Comparison of ENCODE assay signal across 8 cellular contexts in genomic region chr9:111483419-111483861, GRCh38. TPM values are rescaled to one million over a fixed set of nuclear protein-coding genes. Genes with fewer than 3 reads are reported as not detected.
DNase-seq lines count a peak whose midpoint lies in the region; ATAC-seq and TF ChIP-seq lines count a peak whose summit lies in the region.

No MANE protein-coding gene starts in this region.

- peaks cover 3% of the 10 kb centered on the region for H3K36me3 ChIP-seq in DOHH2 (ENCODE audit: control insufficient read depth, low read length)

- H3K9me2 ChIP-seq in DOHH2 (replicated peaks; ENCODE audit: control insufficient read depth, low read length), result no peaks in the 10 kb centered on the region

- H4K20me1 ChIP-seq in DOHH2 (ENCODE audit: control insufficient read depth, insufficient read depth, low read depth, low read length), result peaks cover 25% of the 10 kb centered on the region; the same call in 1 of the 2 replicates

- TF ChIP-seq CTCF in DOHH2 (IDR thresholded peaks at IDR 0.05; ENCODE audit: low read depth, low read length, poor library complexity, severe bottlenecking) (no peak), dorsolateral prefrontal cortex (IDR thresholded peaks at IDR 0.05 in 54 of 56, conservative IDR thresholded peaks at IDR 0.05 in 2 of 56; ENCODE audit: low read depth in 1 of 56, partially characterized antibody in 56 of 56) (no peak)

- 0 out of 2 replicates have a peak overlapping the region, but pooled peaks have one; percentile 24 for H3K27ac ChIP-seq in DOHH2 (ENCODE audit: low read depth, low read length)
- peak overlapping the region in 51 of 59 donors; percentile 54 to 99 (median 96) for H3K27ac ChIP-seq in dorsolateral prefrontal cortex

- intact Hi-C loops in dorsolateral prefrontal cortex (cut with DNase I), result loop anchor here (1.0 to 2.0 kb wide), 3 partner anchors 42 to 73 kb away; partner anchors contain the start of gene ZNF483 (in 1 of the 2)

- no peaks in the 10 kb centered on the region for H3K27me3 ChIP-seq in DOHH2 (ENCODE audit: control insufficient read depth, low read length)
- no peaks in the 10 kb centered on the region for H3K27me3 ChIP-seq in dorsolateral prefrontal cortex

- H3K79me2 ChIP-seq in DOHH2 (ENCODE audit: control insufficient read depth, low read length), result peaks cover 56% of the 10 kb centered on the region

- peaks cover 5% of the 10 kb centered on the region; the same call in 1 of the 2 replicates for H3F3A ChIP-seq in DOHH2 (ENCODE audit: control insufficient read depth, insufficient read depth)

- peak overlapping the region; percentile 95 for H3K4me3 ChIP-seq in DOHH2 (ENCODE audit: low read length)
- H3K4me3 ChIP-seq in dorsolateral prefrontal cortex, result peak overlapping the region in 56 of 59 donors; percentile 57 to 97 (median 90)

- no peaks in the 10 kb centered on the region for H3K9me3 ChIP-seq in DOHH2 (ENCODE audit: control insufficient read depth, insufficient read depth, low read length)

- ATAC-seq in GM19397 (IDR thresholded peaks at IDR 0.05; ENCODE audit: unreplicated experiment) (peak; percentile 41), HG03460 (IDR thresholded peaks at IDR 0.05; ENCODE audit: unreplicated experiment) (peak; percentile 28)
- ATAC-seq in stimulated activated naive CD8-positive, alpha-beta T cell treated with anti-CD3 and anti-CD28 coated beads, Interleukin-15, Interleukin-2, amounts not matched to agents 100 U/mL and 50 U/mL, for 24 hours, result peak; percentile 30

- DNase-seq in UCSD-AML1 (lab: John Stamatoyannopoulos, UW; ENCODE audit: unreplicated experiment), result peak; percentile 68
- DNase-seq in dorsolateral prefrontal cortex, result peak in 5 of 10 donors; percentile 19 to 47 (median 36)
- DNase-seq in myocyte (ENCODE audit: low read depth), result peak; percentile 64
- DNase-seq in stimulated activated naive CD8-positive, alpha-beta T cell treated with anti-CD3 and anti-CD28 coated beads, Interleukin-15, Interleukin-2, amounts not matched to agents 100 U/mL and 50 U/mL, for 24 hours, result peak; percentile 62
- no peak for DNase-seq in NCI-H1694 treated with DMSO at 0.1 percent for 48 hours (lab: John Stamatoyannopoulos, UW)

- H3K4me2 ChIP-seq in DOHH2 (ENCODE audit: low read length), result no peak overlapping the region

- H3K4me1 ChIP-seq in DOHH2 (ENCODE audit: control insufficient read depth, low read length), result peaks cover 28% of the 10 kb centered on the region

RNA-seq across cellular contexts. Expression of gene ECPAS, which starts 0.7 kb away (rescaled TPM):
- total RNA-seq in dorsolateral prefrontal cortex (100 to 1,000 TPM in 101 of 120 experiments, 10 to 100 TPM in 19; 79.2 to 151 (median 115) TPM), myocyte (94.3 and 98.0 TPM in 2 replicates)
- 41.0 TPM for polyA plus RNA-seq in myocyte (2012)

RNA-seq across cellular contexts. Expression of gene ZNF483, which starts 41.5 kb away (rescaled TPM):
- total RNA-seq in dorsolateral prefrontal cortex, result 100 to 1,000 TPM; 111 to 352 (median 252) TPM
- total RNA-seq in myocyte, result 1.2 TPM in 2 replicates
- polyA plus RNA-seq in myocyte (2012), result 0.61 TPM

Comparison
In these comparisons a context has a peak if more than half of its experiments do, and no peak if none do; other contexts are left out.
1. RNA of gene ZNF483, which starts 41.5 kb away (total RNA-seq): 111 to 352 TPM in dorsolateral prefrontal cortex; 1.2 TPM in myocyte; every median in the first group is over 10 times any median in the second.
2. Peak in every context shown above with its lines, with median percentiles within 50 percentile points of each other: ATAC-seq.